In the genomic region with DNA sequence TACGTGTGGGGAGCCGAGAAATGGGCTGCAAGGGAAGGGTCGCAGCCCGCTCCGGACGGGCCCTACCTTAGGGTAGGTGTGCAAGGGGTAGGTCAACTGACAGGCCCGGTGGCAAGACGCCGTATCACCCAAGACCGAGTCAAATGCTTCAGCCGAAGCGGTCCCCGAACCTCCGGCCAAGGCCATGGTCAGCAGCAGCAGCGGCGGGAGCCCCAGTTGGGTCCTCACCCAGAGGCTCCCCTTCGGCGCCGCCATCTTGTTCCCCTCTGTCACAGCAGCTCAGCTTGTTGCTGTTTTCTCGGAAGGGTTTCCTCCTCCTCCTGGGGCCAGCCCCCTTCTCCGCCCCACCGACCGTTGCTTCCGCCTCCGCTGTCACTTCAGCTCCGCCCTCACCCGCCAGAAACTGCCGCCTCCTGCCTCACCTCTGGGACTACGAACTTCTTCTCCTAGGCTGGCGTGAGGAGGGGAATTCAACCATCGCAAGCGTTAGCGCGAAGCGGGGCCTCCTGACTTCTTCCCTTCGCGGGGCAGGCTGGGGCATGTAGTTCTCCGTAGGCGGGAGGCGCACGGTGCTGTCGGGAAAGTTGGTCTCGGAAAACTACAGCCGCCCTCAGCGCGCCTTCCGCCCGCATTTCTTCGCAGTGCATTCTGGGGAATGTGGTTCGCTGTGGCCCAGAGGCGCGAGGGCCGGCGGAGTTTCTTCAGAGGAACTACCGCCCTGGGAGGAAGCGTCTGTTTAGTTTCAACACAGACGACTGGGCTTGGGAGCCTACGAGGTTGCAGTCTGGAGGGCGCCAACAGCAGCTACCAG, we compare ENCODE assay signal across 1 cellular context.
TF ChIP-seq lines count a peak whose summit lies in the region.

TCEANC2 (plus strand) TSS at position 675 of the 811 bp plus-strand sequence. CDS start 815 bp downstream, outside the sequence.
A gene with protein sequence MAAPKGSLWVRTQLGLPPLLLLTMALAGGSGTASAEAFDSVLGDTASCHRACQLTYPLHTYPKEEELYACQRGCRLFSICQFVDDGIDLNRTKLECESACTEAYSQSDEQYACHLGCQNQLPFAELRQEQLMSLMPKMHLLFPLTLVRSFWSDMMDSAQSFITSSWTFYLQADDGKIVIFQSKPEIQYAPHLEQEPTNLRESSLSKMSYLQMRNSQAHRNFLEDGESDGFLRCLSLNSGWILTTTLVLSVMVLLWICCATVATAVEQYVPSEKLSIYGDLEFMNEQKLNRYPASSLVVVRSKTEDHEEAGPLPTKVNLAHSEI (minus strand): TSS at position 271 of the 811 bp plus-strand sequence. CDS start 16 bp downstream, at position 255.

TF ChIP-seq in HEK293, 187 proteins besides CTCF, POLR2A, EP300 and RAD21 (continued from another document):
- TF ChIP-seq, protein P1, sequence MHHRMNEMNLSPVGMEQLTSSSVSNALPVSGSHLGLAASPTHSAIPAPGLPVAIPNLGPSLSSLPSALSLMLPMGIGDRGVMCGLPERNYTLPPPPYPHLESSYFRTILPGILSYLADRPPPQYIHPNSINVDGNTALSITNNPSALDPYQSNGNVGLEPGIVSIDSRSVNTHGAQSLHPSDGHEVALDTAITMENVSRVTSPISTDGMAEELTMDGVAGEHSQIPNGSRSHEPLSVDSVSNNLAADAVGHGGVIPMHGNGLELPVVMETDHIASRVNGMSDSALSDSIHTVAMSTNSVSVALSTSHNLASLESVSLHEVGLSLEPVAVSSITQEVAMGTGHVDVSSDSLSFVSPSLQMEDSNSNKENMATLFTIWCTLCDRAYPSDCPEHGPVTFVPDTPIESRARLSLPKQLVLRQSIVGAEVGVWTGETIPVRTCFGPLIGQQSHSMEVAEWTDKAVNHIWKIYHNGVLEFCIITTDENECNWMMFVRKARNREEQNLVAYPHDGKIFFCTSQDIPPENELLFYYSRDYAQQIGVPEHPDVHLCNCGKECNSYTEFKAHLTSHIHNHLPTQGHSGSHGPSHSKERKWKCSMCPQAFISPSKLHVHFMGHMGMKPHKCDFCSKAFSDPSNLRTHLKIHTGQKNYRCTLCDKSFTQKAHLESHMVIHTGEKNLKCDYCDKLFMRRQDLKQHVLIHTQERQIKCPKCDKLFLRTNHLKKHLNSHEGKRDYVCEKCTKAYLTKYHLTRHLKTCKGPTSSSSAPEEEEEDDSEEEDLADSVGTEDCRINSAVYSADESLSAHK (tag by site-specific recombination; IDR thresholded peaks at IDR 0.05): peak; percentile 84; the same call in 1 of the 2 replicates
- TF ChIP-seq TSHZ1 (tag by site-specific recombination; IDR thresholded peaks at IDR 0.05; ENCODE audit: borderline replicate concordance): 0 out of 2 replicates have a peak, but pooled peaks have one; percentile 11
- TF ChIP-seq ZNF146 (tag by site-specific recombination; IDR thresholded peaks at IDR 0.05): 0 out of 2 replicates have a peak, but pooled peaks have one; percentile 4
- TF ChIP-seq, protein P2, sequence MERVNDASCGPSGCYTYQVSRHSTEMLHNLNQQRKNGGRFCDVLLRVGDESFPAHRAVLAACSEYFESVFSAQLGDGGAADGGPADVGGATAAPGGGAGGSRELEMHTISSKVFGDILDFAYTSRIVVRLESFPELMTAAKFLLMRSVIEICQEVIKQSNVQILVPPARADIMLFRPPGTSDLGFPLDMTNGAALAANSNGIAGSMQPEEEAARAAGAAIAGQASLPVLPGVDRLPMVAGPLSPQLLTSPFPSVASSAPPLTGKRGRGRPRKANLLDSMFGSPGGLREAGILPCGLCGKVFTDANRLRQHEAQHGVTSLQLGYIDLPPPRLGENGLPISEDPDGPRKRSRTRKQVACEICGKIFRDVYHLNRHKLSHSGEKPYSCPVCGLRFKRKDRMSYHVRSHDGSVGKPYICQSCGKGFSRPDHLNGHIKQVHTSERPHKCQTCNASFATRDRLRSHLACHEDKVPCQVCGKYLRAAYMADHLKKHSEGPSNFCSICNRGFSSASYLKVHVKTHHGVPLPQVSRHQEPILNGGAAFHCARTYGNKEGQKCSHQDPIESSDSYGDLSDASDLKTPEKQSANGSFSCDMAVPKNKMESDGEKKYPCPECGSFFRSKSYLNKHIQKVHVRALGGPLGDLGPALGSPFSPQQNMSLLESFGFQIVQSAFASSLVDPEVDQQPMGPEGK (tag by site-specific recombination; IDR thresholded peaks at IDR 0.05): peak; percentile 97
- TF ChIP-seq EGR2 (tag by site-specific recombination; IDR thresholded peaks at IDR 0.05; ENCODE audit: low read depth): peak; percentile 85
- TF ChIP-seq YY1 (tag by site-specific recombination; IDR thresholded peaks at IDR 0.05): peak; percentile 83
- peak; percentile 77 for TF ChIP-seq ZBTB26 (tag by site-specific recombination; optimal IDR thresholded peaks at IDR 0.05)
- 0 out of 2 replicates have a peak, but pooled peaks have one; percentile 27 for TF ChIP-seq ZFP37 (tag by site-specific recombination; IDR thresholded peaks at IDR 0.05)
- TF ChIP-seq OSR2 (tag by site-specific recombination; IDR thresholded peaks at IDR 0.05): peak; percentile 18; the same call in 1 of the 2 replicates
- TF ChIP-seq SP2 (tag by site-specific recombination; IDR thresholded peaks at IDR 0.05): peak; percentile 99
- 0 out of 2 replicates have a peak, but pooled peaks have one; percentile 24 for TF ChIP-seq ZBTB21 (tag by site-specific recombination; IDR thresholded peaks at IDR 0.05)
- TF ChIP-seq ZNF629 (tag by site-specific recombination; IDR thresholded peaks at IDR 0.05): peak; percentile 60; the same call in 1 of the 2 replicates
- no peak for TF ChIP-seq ZNF26 (tag by site-specific recombination; IDR thresholded peaks at IDR 0.05)
- no peak for TF ChIP-seq ZBTB44 (tag by site-specific recombination; IDR thresholded peaks at IDR 0.05)
- peak; percentile 92 for TF ChIP-seq ZNF341 (tag by site-specific recombination; IDR thresholded peaks at IDR 0.05; ENCODE audit: low read depth)
- TF ChIP-seq ZFHX2 (tag by site-specific recombination; conservative IDR thresholded peaks at IDR 0.05): peak; percentile 86
